ENCODE assay signal across 20 cellular contexts in genomic region chr16:86384980-86385379, GRCh38.
DNase-seq lines count a peak whose midpoint lies in the region; ATAC-seq, FAIRE-seq and TF ChIP-seq lines count a peak whose summit lies in the region.
"Had no signal": no experiment of that assay in that cellular context is flagged by ENCODE, and none has a peak within 500 bp of the region (broad histone marks: within the 10 kb centered on the region; RNA-seq: fewer than 3 reads in every experiment).

No MANE protein-coding gene starts in this region.

- H3K9ac ChIP-seq in K562 (ENCODE audit: insufficient read depth in 1 of 2, low read depth in 2 of 2, low read length in 2 of 2) = no peak overlapping the region
- H3K9ac ChIP-seq in fibroblast of lung (ENCODE audit: insufficient read depth, low read length) = no peak overlapping the region
- H3K9ac ChIP-seq: BLaER1, GM23248 had no signal

- H3K9me3 ChIP-seq in AG04450 (ENCODE audit: control insufficient read depth, insufficient read depth, low read length) (peaks cover 7% of the 10 kb centered on the region), K562 (replicated peaks; ENCODE audit: control insufficient read depth, insufficient read depth, low read depth, low read length) (no peaks in the 10 kb centered on the region), fibroblast of lung (ENCODE audit: control insufficient read depth, insufficient read depth, low read depth, low read length) (no peaks in the 10 kb centered on the region), Caco-2 (no peaks in the 10 kb centered on the region)
- H3K9me3 ChIP-seq: A549, BLaER1 had no signal

- intact Hi-C loops in K562 (cut with micrococcal nuclease) (no loop called here), Caco-2 (cut with micrococcal nuclease; ENCODE audit: unreplicated experiment) (no loop called here)

- WGBS in K562 (ENCODE audit: insufficient coverage, low coverage, missing lambda C conversion rate) = 15% methylated on average over 9 of the region's 10 CpGs

- CTCF ChIA-PET in AG04450 (lab: Charles Lee) = no interaction called here
- CTCF ChIA-PET in K562 (lab: Yijun Ruan, JAX; ENCODE audit: low intra/inter-chr PET ratio) = no interaction called here
- CTCF ChIA-PET in Caco-2 (lab: Charles Lee) = no interaction called here
- CTCF ChIA-PET in HEK293T (lab: Yijun Ruan, JAX) = no interaction called here

- peaks cover 16% of the 10 kb centered on the region for H3K9me3 Mint-ChIP-seq in Caco-2 (ENCODE audit: unreplicated experiment)

- H3K4me3 Mint-ChIP-seq in Caco-2 (ENCODE audit: unreplicated experiment) = no peak overlapping the region
- H3K4me3 Mint-ChIP-seq: CD14-positive monocyte; CD4-positive, alpha-beta memory T cell had no signal

- FAIRE-seq in K562 (lab: Jason Lieb, UNC) = no peak
- FAIRE-seq: A549, GM12878, H54 had no signal

- H2AFZ ChIP-seq in K562 (ENCODE audit: low read depth, low read length) (no peak overlapping the region), fibroblast of lung (ENCODE audit: low read length) (no peak overlapping the region)

- H3K4me2 ChIP-seq in K562 (ENCODE audit: insufficient read depth, low read length) (no peak overlapping the region), fibroblast of lung (ENCODE audit: extremely low read depth, insufficient read depth, low read length) (no peak overlapping the region)
- H3K4me2 ChIP-seq: A549, BLaER1 had no signal

- H3K4me3 ChIP-seq in AG04450 (ENCODE audit: low read depth, low read length) = no peak overlapping the region
- H3K4me3 ChIP-seq in K562 = no peak overlapping the region
- no peak overlapping the region for H3K4me3 ChIP-seq in fibroblast of lung (replicated peaks in 1 of 4; ENCODE audit: control extremely low read depth in 1 of 4, insufficient read depth in 1 of 4, low read depth in 3 of 4, low read length in 4 of 4)
- H3K4me3 ChIP-seq in Caco-2 (ENCODE audit: low read depth, low read length) = no peak overlapping the region
- H3K4me3 ChIP-seq: A549, BLaER1, GM12878, GM23248 had no signal

- no peak for TF ChIP-seq EP300 in K562 (IDR thresholded peaks at IDR 0.05; ENCODE audit: low read length)

- DNase-seq in AG04450 (ENCODE audit: low read depth, low spot score) (no peak), K562 (ENCODE audit: extremely low read depth in 1 of 4, low spot score in 3 of 4) (no peak), fibroblast of lung (ENCODE audit: low read depth in 2 of 2) (no peak), mesenteric fat pad (ENCODE audit: low spot score) (peak; percentile 81), Caco-2 (no peak), HEK293T (ENCODE audit: extremely low spot score) (no peak), T-helper 9 cell (no peak)
- DNase-seq in stimulated activated CD4-positive, alpha-beta T cell treated with anti-CD3 and anti-CD28 coated beads, Interleukin-2, amount 100 ng/mL, for 24 hours = no peak
- DNase-seq: Calu3; CD4-positive, alpha-beta memory T cell; DND-41; EL; GM23248 had no signal

- H3K79me2 ChIP-seq in K562 (ENCODE audit: control insufficient read depth, insufficient read depth, low read length) (no peaks in the 10 kb centered on the region), fibroblast of lung (ENCODE audit: control insufficient read depth, insufficient read depth, low read length) (no peaks in the 10 kb centered on the region)

- peaks cover 0 to 4% of the 10 kb centered on the region in 2 experiments; a peak in 1 of 5 replicates for H3K4me1 ChIP-seq in K562 (replicated peaks in 1 of 2; ENCODE audit: control insufficient read depth in 2 of 2, insufficient read depth in 2 of 2, low read length in 2 of 2)
- H3K4me1 ChIP-seq in fibroblast of lung (ENCODE audit: control insufficient read depth, extremely low read depth, insufficient read depth, low read length) = peaks cover 24% of the 10 kb centered on the region
- H3K4me1 ChIP-seq in Caco-2 = peaks cover 10% of the 10 kb centered on the region

- H3K9me1 ChIP-seq in K562 (ENCODE audit: control insufficient read depth, insufficient read depth, low read length) = no peaks in the 10 kb centered on the region

- H3K4me1 Mint-ChIP-seq in Caco-2 (ENCODE audit: low read depth, unreplicated experiment) = peaks cover 12% of the 10 kb centered on the region
- H3K4me1 Mint-ChIP-seq: CD4-positive, alpha-beta memory T cell had no signal

- no peak for TF ChIP-seq RAD21 in K562 (CRISPR knock-in tag; conservative IDR thresholded peaks at IDR 0.05 in 1 of 2, IDR thresholded peaks at IDR 0.05 in 1 of 2)

- H3K27me3 Mint-ChIP-seq in Caco-2 (ENCODE audit: insufficient read depth, unreplicated experiment) = peaks cover 10% of the 10 kb centered on the region

- in situ Hi-C loops in K562 (cut with MboI) = no loop called here

- ATAC-seq in K562 = no peak
- ATAC-seq: A549, GM12878, HCT116 had no signal

- TF ChIP-seq CTCF in AG04450 (IDR thresholded peaks at IDR 0.05; ENCODE audit: low read depth, low read length) = no peak
- no peak for TF ChIP-seq CTCF in K562 (IDR thresholded peaks at IDR 0.05 in 2 of 3, conservative IDR thresholded peaks at IDR 0.05 in 1 of 3; ENCODE audit: insufficient read depth in 2 of 3, low read depth in 1 of 3, low read length in 3 of 3)
- no peak for TF ChIP-seq CTCF in fibroblast of lung (conservative IDR thresholded peaks at IDR 0.05 in 1 of 2, IDR thresholded peaks at IDR 0.05 in 1 of 2; ENCODE audit: low read depth in 1 of 2, low read length in 2 of 2)
- TF ChIP-seq CTCF in Caco-2 (IDR thresholded peaks at IDR 0.05; ENCODE audit: insufficient read depth in 1 of 2, low read depth in 1 of 2, low read length in 1 of 2, severe bottlenecking in 1 of 2, unreplicated experiment in 1 of 2) = no peak

- no peak for TF ChIP-seq POLR2A in K562 (conservative IDR thresholded peaks at IDR 0.05)

- H3K27me3 ChIP-seq in AG04450 (ENCODE audit: control insufficient read depth, insufficient read depth, low read length) (no peaks in the 10 kb centered on the region), K562 (ENCODE audit: control insufficient read depth in 2 of 2, insufficient read depth in 2 of 2, low read length in 2 of 2) (peaks cover 11 to 60% of the 10 kb centered on the region in 2 experiments; a peak in 4 of 5 replicates), fibroblast of lung (ENCODE audit: control insufficient read depth, insufficient read depth, low read length) (no peaks in the 10 kb centered on the region), Caco-2 (replicated peaks; ENCODE audit: control insufficient read depth, insufficient read depth, low read length) (no peaks in the 10 kb centered on the region)
- H3K27me3 ChIP-seq: BLaER1 had no signal

- no peak overlapping the region for H3K27ac Mint-ChIP-seq in Caco-2 (ENCODE audit: unreplicated experiment)
- H3K27ac Mint-ChIP-seq: CD14-positive monocyte had no signal

- no peaks in the 10 kb centered on the region for H3K36me3 Mint-ChIP-seq in Caco-2 (ENCODE audit: insufficient read depth, unreplicated experiment)
- H3K36me3 Mint-ChIP-seq: CD14-positive monocyte; CD4-positive, alpha-beta memory T cell had no signal

- H3K36me3 ChIP-seq in K562 (ENCODE audit: control insufficient read depth, insufficient read depth, low read length) (no peaks in the 10 kb centered on the region), fibroblast of lung (ENCODE audit: control insufficient read depth, insufficient read depth, low read length) (no peaks in the 10 kb centered on the region), Caco-2 (ENCODE audit: control insufficient read depth, insufficient read depth, low read length) (no peaks in the 10 kb centered on the region)
- H3K36me3 ChIP-seq: BLaER1 had no signal

- no peaks in the 10 kb centered on the region for H4K20me1 ChIP-seq in K562 (replicated peaks; ENCODE audit: control insufficient read depth, insufficient read depth, low read length)
- no peaks in the 10 kb centered on the region for H4K20me1 ChIP-seq in fibroblast of lung (ENCODE audit: control insufficient read depth, extremely low read depth, insufficient read depth, low read length)
- H4K20me1 ChIP-seq: BLaER1 had no signal

- BruUV-seq in K562 (replicated peaks; lab: Mats Ljungman, UMichigan) (no TSS peak), Caco-2 (replicated peaks; lab: Mats Ljungman, UMichigan) (no TSS peak)

- POLR2A ChIA-PET in AG04450 (lab: Yijun Ruan, JAX) = interaction anchor here (1.3 kb wide), 1 partner anchor 124 kb away, joined by 5 read pairs; no protein-coding TSS in a partner anchor
- POLR2A ChIA-PET in K562 (lab: Yijun Ruan, JAX) = interaction anchor here (0.8 kb wide), 1 partner anchor 75 kb away, joined by 3 read pairs; no protein-coding TSS in a partner anchor
- POLR2A ChIA-PET in Caco-2 (lab: Charles Lee) = no interaction called here
- POLR2A ChIA-PET in HEK293T (lab: Yijun Ruan, JAX) = no interaction called here

- H3K27ac ChIP-seq in AG04450 (ENCODE audit: low read depth, low read length) (peak overlapping the region; percentile 3), K562 (ENCODE audit: extremely low read depth, low read depth, low read length) (no peak overlapping the region), fibroblast of lung (ENCODE audit: insufficient read depth, low read length) (peak overlapping the region; percentile 93)
- H3K27ac ChIP-seq: 22Rv1, A549, BLaER1 had no signal

TF ChIP-seq in K562, 482 proteins besides CTCF, POLR2A, EP300 and RAD21 (continues in another document):
- no peak for TF ChIP-seq POLR2AphosphoS2 (IDR thresholded peaks at IDR 0.05; ENCODE audit: low read length)
- TF ChIP-seq HDAC1 (IDR thresholded peaks at IDR 0.05) = no peak
- no peak for TF ChIP-seq NCOA2 (IDR thresholded peaks at IDR 0.05; ENCODE audit: partially characterized antibody in 2 of 2)
- no peak for TF ChIP-seq CREM (IDR thresholded peaks at IDR 0.05; ENCODE audit: low read depth)

TF ChIP-seq in HEK293T, 16 proteins besides CTCF, POLR2A, EP300 and RAD21 (continues in another document):
- TF ChIP-seq SP1 (IDR thresholded peaks at IDR 0.05) (no peak), FOXA1 (IDR thresholded peaks at IDR 0.05) (no peak), LEF1 (IDR thresholded peaks at IDR 0.05; ENCODE audit: borderline replicate concordance) (no peak), FOXK2 (IDR thresholded peaks at IDR 0.05) (no peak), FOXM1 (IDR thresholded peaks at IDR 0.05; ENCODE audit: borderline replicate concordance) (no peak), ELF4 (IDR thresholded peaks at IDR 0.05) (no peak), CTBP1 (IDR thresholded peaks at IDR 0.05; ENCODE audit: borderline replicate concordance) (no peak), NFRKB (IDR thresholded peaks at IDR 0.05) (no peak), ZNF384 (IDR thresholded peaks at IDR 0.05) (no peak), SUZ12 (IDR thresholded peaks at IDR 0.05) (no peak), BHLHE40 (IDR thresholded peaks at IDR 0.05; ENCODE audit: borderline replicate concordance) (no peak), HDGF (IDR thresholded peaks at IDR 0.05; ENCODE audit: borderline replicate concordance) (no peak)

Comparison
In these comparisons a context has a peak if more than half of its experiments do, and no peak if none do; other contexts are left out.
1. POLR2A ChIA-PET loops: an anchor here in AG04450 (1.3 kb wide) and K562 (0.8 kb wide); none called in Caco-2 and HEK293T.